29 cellular contexts compared by ENCODE assay signal in genomic region chr5:97842687-97843086, GRCh38.
A peak's percentile ranks its signal among the peaks of the same experiment; 100 is the strongest.
DNase-seq lines count a peak whose midpoint lies in the region; ATAC-seq, FAIRE-seq and TF ChIP-seq lines count a peak whose summit lies in the region.
"Had no signal": no experiment of that assay in that cellular context is flagged by ENCODE, and none has a peak within 500 bp of the region (broad histone marks: within the 10 kb centered on the region; RNA-seq: fewer than 3 reads in every experiment).

No MANE protein-coding gene starts in this region.

- H3K4me1 Mint-ChIP-seq in MCF 10A (ENCODE audit: insufficient read depth, unreplicated experiment), result peaks cover 12% of the 10 kb centered on the region
- H3K4me1 Mint-ChIP-seq: CD14-positive monocyte; CD8-positive, alpha-beta memory T cell; T-cell had no signal

- FAIRE-seq in GM12878 (lab: Jason Lieb, UNC), result no peak
- FAIRE-seq: H1, HTR-8/SVneo had no signal

- H3K4me2 ChIP-seq in DND-41 (ENCODE audit: insufficient read depth, low read length) (no peak overlapping the region; the same call in 1 of the 2 replicates), GM12878 (ENCODE audit: control insufficient read depth, insufficient read depth) (no peak overlapping the region)
- H3K4me2 ChIP-seq: PC-9 had no signal

- intact Hi-C loops in GM12878 (cut with micrococcal nuclease; ENCODE audit: unreplicated experiment) (no loop called here), MCF 10A (cut with micrococcal nuclease) (no loop called here)

- H2AFZ ChIP-seq in DND-41 (ENCODE audit: low read depth, low read length) (peak overlapping the region; percentile 27; the same call in 1 of the 2 replicates), GM12878 (ENCODE audit: control insufficient read depth, low read depth, low read length) (no peak overlapping the region)
- H2AFZ ChIP-seq: PC-9 had no signal

- TF ChIP-seq POLR2A in GM12878 (IDR thresholded peaks at IDR 0.05; ENCODE audit: low read depth, low read length), result no peak

- TF ChIP-seq EP300 in GM12878 (IDR thresholded peaks at IDR 0.05; ENCODE audit: borderline replicate concordance in 1 of 2, control insufficient read depth in 1 of 2, low read depth in 2 of 2, low read length in 2 of 2), result no peak

- DNase-seq in DND-41 (no peak), GM12878 (ENCODE audit: low read depth, low spot score) (no peak), MCF 10A (ENCODE audit: unreplicated experiment) (no peak), HCEC 1CT (no peak), T-helper 9 cell (no peak)
- DNase-seq: 8988T; ACHN; BE2C; CD8-positive, alpha-beta memory T cell; DMS 273 treated with DMSO at 0.1 percent for 48 hours; DMS79; GF-D8; KG1; NCI-H1092; NCI-H1436; NCI-H187; NCI-H2081 treated with DMSO at 0.1 percent for 48 hours; NCI-H2171; NCI-H446 treated with DMSO at 0.1 percent for 48 hours; NCI-H526 treated with DMSO at 0.1 percent for 48 hours; PC-9; Right ventricle myocardium superior; T-cell had no signal

- H3K36me3 Mint-ChIP-seq in MCF 10A (ENCODE audit: insufficient read depth, unreplicated experiment), result no peaks in the 10 kb centered on the region
- H3K36me3 Mint-ChIP-seq: CD14-positive monocyte; CD8-positive, alpha-beta memory T cell; T-cell had no signal

- SMC1A ChIA-PET in GM12878 (lab: Charles Lee; ENCODE audit: uncharacterized antibody, unreplicated experiment), result interaction anchor here (0.7 to 1.8 kb wide), 3 partner anchors 9 to 78 kb away, joined by 3 to 6 read pairs (median 3); no protein-coding TSS in a partner anchor

- no peaks in the 10 kb centered on the region for H4K20me1 ChIP-seq in DND-41 (ENCODE audit: insufficient read depth, low read length)
- H4K20me1 ChIP-seq in GM12878 (ENCODE audit: control insufficient read depth, insufficient read depth), result no peaks in the 10 kb centered on the region

- POLR2A ChIA-PET in GM12878 (lab: Charles Lee), result no interaction called here
- POLR2A ChIA-PET in MCF 10A (lab: Yijun Ruan, JAX), result no interaction called here

- in situ Hi-C loops in GM12878 (cut with MboI), result no loop called here

- H3K9me3 Mint-ChIP-seq in MCF 10A (ENCODE audit: unreplicated experiment), result no peaks in the 10 kb centered on the region
- H3K9me3 Mint-ChIP-seq: T-cell had no signal

- H3K27ac Mint-ChIP-seq in MCF 10A (ENCODE audit: low read depth, unreplicated experiment), result no peak overlapping the region
- H3K27ac Mint-ChIP-seq: CD14-positive monocyte; CD8-positive, alpha-beta memory T cell; T-cell had no signal

- CTCF ChIA-PET in GM12878 (lab: Yijun Ruan, JAX) (no interaction called here), MCF 10A (lab: Yijun Ruan, JAX) (interaction anchor here (0.7 kb wide), 1 partner anchor 846 kb away, joined by 3 read pairs; no protein-coding TSS in a partner anchor)

- H3K4me1 ChIP-seq in DND-41 (ENCODE audit: insufficient read depth, low read length) (peaks cover 18% of the 10 kb centered on the region), GM12878 (ENCODE audit: control insufficient read depth, insufficient read depth, low read length) (no peaks in the 10 kb centered on the region)
- H3K4me1 ChIP-seq: BE2C had no signal

- H3K27ac ChIP-seq in DND-41 (ENCODE audit: low read length) (no peak overlapping the region), GM12878 (ENCODE audit: control insufficient read depth, insufficient read depth) (no peak overlapping the region)
- H3K27ac ChIP-seq: PC-9 had no signal

- H3K27me3 Mint-ChIP-seq in MCF 10A (ENCODE audit: insufficient read depth, unreplicated experiment), result no peaks in the 10 kb centered on the region
- H3K27me3 Mint-ChIP-seq: CD8-positive, alpha-beta memory T cell; T-cell had no signal

- WGBS in GM12878 (ENCODE audit: insufficient coverage, insufficient replicate concordance, low lambda C conversion rate, missing lambda C conversion rate), result 33% methylated on average over 1 of the region's 1 CpG

- TF ChIP-seq CTCF in DND-41 (IDR thresholded peaks at IDR 0.05; ENCODE audit: borderline replicate concordance, extremely low read depth, low read length, poor library complexity, severe bottlenecking) (no peak), GM12878 (IDR thresholded peaks at IDR 0.05 in 2 of 3, conservative IDR thresholded peaks at IDR 0.05 in 1 of 3; ENCODE audit: control insufficient read depth in 2 of 3, extremely low read depth in 1 of 3, insufficient read depth in 1 of 3, low read depth in 3 of 3, low read length in 3 of 3) (no peak), MCF 10A (IDR thresholded peaks at IDR 0.05; ENCODE audit: unreplicated experiment) (no peak)

- H3K9me3 ChIP-seq in DND-41 (ENCODE audit: insufficient read depth, low read length, severe bottlenecking) (no peaks in the 10 kb centered on the region), GM12878 (replicated peaks; ENCODE audit: control insufficient read depth, insufficient read depth, low read length) (no peaks in the 10 kb centered on the region)
- H3K9me3 ChIP-seq: BE2C had no signal

- H3K79me2 ChIP-seq in DND-41 (ENCODE audit: insufficient read depth, low read length) (no peaks in the 10 kb centered on the region), GM12878 (ENCODE audit: control insufficient read depth, insufficient read depth, low read length) (no peaks in the 10 kb centered on the region)

- H3K4me3 ChIP-seq in DND-41 (ENCODE audit: low read depth in 1 of 2, low read length in 2 of 2) (no peak overlapping the region), GM12878 (no peak overlapping the region)
- H3K4me3 ChIP-seq: PC-9 had no signal

- H3K4me3 Mint-ChIP-seq in MCF 10A (ENCODE audit: unreplicated experiment), result no peak overlapping the region
- H3K4me3 Mint-ChIP-seq: CD14-positive monocyte; CD8-positive, alpha-beta memory T cell; T-cell had no signal

- ATAC-seq in DND-41 (ENCODE audit: insufficient read depth, low read depth) (peak; percentile 54; the same call in 2 of the 3 replicates), GM18511 (IDR thresholded peaks at IDR 0.05; ENCODE audit: unreplicated experiment) (peak; percentile 29), HG02885 (IDR thresholded peaks at IDR 0.05; ENCODE audit: poor library complexity, unreplicated experiment) (peak; percentile 34), GM12878 (peak; percentile 23; the same call in 1 of the 3 replicates), GM21423 (IDR thresholded peaks at IDR 0.05; ENCODE audit: unreplicated experiment) (no peak)
- ATAC-seq: T-cell had no signal

- TF ChIP-seq RAD21 in GM12878 (IDR thresholded peaks at IDR 0.05; ENCODE audit: insufficient read depth, low read depth, low read length), result no peak

- H3K36me3 ChIP-seq in DND-41 (ENCODE audit: insufficient read depth, low read length) (no peaks in the 10 kb centered on the region), GM12878 (ENCODE audit: control insufficient read depth in 2 of 2, insufficient read depth in 2 of 2, low read length in 1 of 2) (no peaks in the 10 kb centered on the region)
- H3K36me3 ChIP-seq: BE2C had no signal

- H3K27me3 ChIP-seq in DND-41 (ENCODE audit: insufficient read depth, low read length, poor library complexity) (no peaks in the 10 kb centered on the region), GM12878 (replicated peaks in 1 of 2; ENCODE audit: control insufficient read depth in 2 of 2, insufficient read depth in 2 of 2, low read length in 1 of 2) (no peaks in the 10 kb centered on the region)
- H3K27me3 ChIP-seq: BE2C had no signal

- RAD21 ChIA-PET in GM12878 (lab: Charles Lee; ENCODE audit: unreplicated experiment), result interaction anchor here (1.2 kb wide), 1 partner anchor 81 kb away, joined by 3 read pairs; no protein-coding TSS in a partner anchor

- BruUV-seq in GM12878 (replicated peaks; lab: Mats Ljungman, UMichigan) (no TSS peak), MCF 10A (replicated peaks; lab: Mats Ljungman, UMichigan) (no TSS peak)

- no peak overlapping the region for H3K9ac ChIP-seq in DND-41 (ENCODE audit: low read depth, low read length)
- no peak overlapping the region for H3K9ac ChIP-seq in GM12878 (ENCODE audit: control insufficient read depth, insufficient read depth, low read length)

TF ChIP-seq in GM12878, 131 proteins besides CTCF, POLR2A, EP300 and RAD21:
- TF ChIP-seq MXI1 (IDR thresholded peaks at IDR 0.05; ENCODE audit: low read depth, low read length) (no peak), ATF3 (IDR thresholded peaks at IDR 0.05; ENCODE audit: borderline replicate concordance, extremely low read depth, low read depth, low read length) (no peak), TAF1 (IDR thresholded peaks at IDR 0.05; ENCODE audit: borderline replicate concordance, low read depth, low read length) (no peak), TBL1XR1 (IDR thresholded peaks at IDR 0.05; ENCODE audit: low read depth, low read length) (no peak), TCF3 (IDR thresholded peaks at IDR 0.05; ENCODE audit: borderline replicate concordance, insufficient read depth, low read depth, low read length) (no peak)
- TF ChIP-seq, protein P1, sequence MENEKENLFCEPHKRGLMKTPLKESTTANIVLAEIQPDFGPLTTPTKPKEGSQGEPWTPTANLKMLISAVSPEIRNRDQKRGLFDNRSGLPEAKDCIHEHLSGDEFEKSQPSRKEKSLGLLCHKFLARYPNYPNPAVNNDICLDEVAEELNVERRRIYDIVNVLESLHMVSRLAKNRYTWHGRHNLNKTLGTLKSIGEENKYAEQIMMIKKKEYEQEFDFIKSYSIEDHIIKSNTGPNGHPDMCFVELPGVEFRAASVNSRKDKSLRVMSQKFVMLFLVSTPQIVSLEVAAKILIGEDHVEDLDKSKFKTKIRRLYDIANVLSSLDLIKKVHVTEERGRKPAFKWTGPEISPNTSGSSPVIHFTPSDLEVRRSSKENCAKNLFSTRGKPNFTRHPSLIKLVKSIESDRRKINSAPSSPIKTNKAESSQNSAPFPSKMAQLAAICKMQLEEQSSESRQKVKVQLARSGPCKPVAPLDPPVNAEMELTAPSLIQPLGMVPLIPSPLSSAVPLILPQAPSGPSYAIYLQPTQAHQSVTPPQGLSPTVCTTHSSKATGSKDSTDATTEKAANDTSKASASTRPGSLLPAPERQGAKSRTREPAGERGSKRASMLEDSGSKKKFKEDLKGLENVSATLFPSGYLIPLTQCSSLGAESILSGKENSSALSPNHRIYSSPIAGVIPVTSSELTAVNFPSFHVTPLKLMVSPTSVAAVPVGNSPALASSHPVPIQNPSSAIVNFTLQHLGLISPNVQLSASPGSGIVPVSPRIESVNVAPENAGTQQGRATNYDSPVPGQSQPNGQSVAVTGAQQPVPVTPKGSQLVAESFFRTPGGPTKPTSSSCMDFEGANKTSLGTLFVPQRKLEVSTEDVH (IDR thresholded peaks at IDR 0.05; ENCODE audit: low read depth, partially characterized antibody), result no peak
